1 cellular context compared by ENCODE assay signal in genomic region chr7:155758348-155758747, GRCh38.
TF ChIP-seq lines count a peak whose summit lies in the region.

No MANE protein-coding gene starts in this region.

TF ChIP-seq in H1, 55 proteins besides CTCF, POLR2A, EP300 and RAD21:
- TF ChIP-seq EZH2 (IDR thresholded peaks at IDR 0.05; ENCODE audit: low read depth, low read length, severe bottlenecking) (no peak), BRCA1 (IDR thresholded peaks at IDR 0.05; ENCODE audit: low read depth, low read length) (no peak), CBX8 (IDR thresholded peaks at IDR 0.05; ENCODE audit: borderline replicate concordance, low read depth, low read length) (no peak)
TF ChIP-seq in H1: peak in this region for 0.
